21 cellular contexts compared by ENCODE assay signal in genomic region chr7:86950360-86950759, GRCh38.
DNase-seq lines count a peak whose midpoint lies in the region; ATAC-seq, FAIRE-seq and TF ChIP-seq lines count a peak whose summit lies in the region.
"Had no signal": no experiment of that assay in that cellular context is flagged by ENCODE, and none has a peak within 500 bp of the region (broad histone marks: within the 10 kb centered on the region; RNA-seq: fewer than 3 reads in every experiment).

No MANE protein-coding gene starts in this region.

- TF ChIP-seq POLR2A in GM12891 (IDR thresholded peaks at IDR 0.05; ENCODE audit: low read depth, low read length), result no peak
- no peak for TF ChIP-seq POLR2A in H1 (IDR thresholded peaks at IDR 0.05; ENCODE audit: control extremely low read depth in 1 of 2, low read depth in 2 of 2, low read length in 2 of 2)
- TF ChIP-seq POLR2A in spleen (IDR thresholded peaks at IDR 0.05), result no peak

- ATAC-seq in HG03432 (IDR thresholded peaks at IDR 0.05; ENCODE audit: unreplicated experiment), result peak; percentile 18
- ATAC-seq in HG02981 (IDR thresholded peaks at IDR 0.05; ENCODE audit: unreplicated experiment), result no peak
- no peak for ATAC-seq in GM18867 (IDR thresholded peaks at IDR 0.05; ENCODE audit: unreplicated experiment)
- ATAC-seq in GM21526 (IDR thresholded peaks at IDR 0.05; ENCODE audit: low FRiP score, unreplicated experiment), result no peak
- ATAC-seq: heart left ventricle, natural killer cell, pancreas had no signal

- no peak for TF ChIP-seq EP300 in H1 (IDR thresholded peaks at IDR 0.05; ENCODE audit: borderline replicate concordance in 1 of 2, low read depth in 2 of 2, low read length in 2 of 2)

- POLR2A ChIA-PET in H1 (lab: Charles Lee; ENCODE audit: partially characterized antibody), result interaction anchor here (1.2 to 1.3 kb wide), 3 partner anchors 12 to 202 kb away, joined by 3 to 5 read pairs (median 4); partner anchors contain the start of gene DMTF1

- H2AK5ac ChIP-seq in H1 (ENCODE audit: low read depth, low read length), result 0 out of 2 replicates have a peak overlapping the region, but pooled peaks have one; percentile 57

- H4K5ac ChIP-seq in H1 (ENCODE audit: insufficient read length, low read depth, low read length), result no peak overlapping the region

- no peaks in the 10 kb centered on the region for H3K36me3 ChIP-seq in H1 (ENCODE audit: control insufficient read depth in 2 of 4, insufficient read depth in 4 of 4, low read length in 3 of 4)
- no peaks in the 10 kb centered on the region for H3K36me3 ChIP-seq in spleen
- H3K36me3 ChIP-seq: heart left ventricle, pancreas, sigmoid colon had no signal

- H4K20me1 ChIP-seq in H1 (replicated peaks in 1 of 2; ENCODE audit: control insufficient read depth in 1 of 2, insufficient read depth in 2 of 2, low read length in 2 of 2), result peaks cover 3 to 5% of the 10 kb centered on the region in 2 experiments

- peak; percentile 31 for FAIRE-seq in GM12891 (lab: Jason Lieb, UNC)
- no peak for FAIRE-seq in H1 (lab: Jason Lieb, UNC)
- FAIRE-seq: GM18507, pancreas had no signal

- H3K4me1 ChIP-seq in H1 (replicated peaks in 1 of 4; ENCODE audit: control insufficient read depth in 3 of 4, insufficient read depth in 4 of 4, low read length in 3 of 4), result peaks cover 0 to 21% (median 4%) of the 10 kb centered on the region in 4 experiments; a peak in 3 of 7 replicates
- peaks cover 0 to 14% (median 0%) of the 10 kb centered on the region in 6 donors for H3K4me1 ChIP-seq in spleen
- H3K4me1 ChIP-seq: pancreas, sigmoid colon had no signal

- H3K23ac ChIP-seq in H1 (ENCODE audit: insufficient read length), result no peak overlapping the region

- 98% methylated on average over 4 of the region's 4 CpGs; no CpG with 5 or more reads in 1 of the 2 experiments for WGBS in H1 (ENCODE audit: extremely low coverage in 1 of 2, insufficient coverage in 1 of 2, insufficient read length in 1 of 2, insufficient replicate concordance in 2 of 2, low coverage in 1 of 2, low lambda C conversion rate in 2 of 2, missing lambda C conversion rate in 1 of 2), 2 experiments
- 73 to 81% (median 78%) methylated on average over 3 to 4 of the region's 4 CpGs for WGBS in spleen, 5 donors

- no peak overlapping the region for H2BK12ac ChIP-seq in H1 (ENCODE audit: low read depth, low read length)

- CTCF ChIA-PET in H1 (lab: Charles Lee; ENCODE audit: partially characterized antibody), result interaction anchor here (0.6 to 1.6 kb wide), 14 partner anchors 10 to 679 kb away, joined by 3 to 15 read pairs (median 4); no protein-coding TSS in a partner anchor

- H3K56ac ChIP-seq in H1 (replicated peaks; ENCODE audit: insufficient read length, low read depth, low read length), result no peak overlapping the region

- H3K27me3 ChIP-seq in H1 (replicated peaks in 1 of 4; ENCODE audit: control insufficient read depth in 3 of 4, extremely low read depth in 1 of 4, insufficient read depth in 3 of 4, low read length in 3 of 4), result no peaks in the 10 kb centered on the region
- H3K27me3 ChIP-seq in spleen (replicated peaks in 1 of 7), result no peaks in the 10 kb centered on the region
- H3K27me3 ChIP-seq: heart left ventricle, pancreas, sigmoid colon had no signal

- intact Hi-C loops in spleen (cut with DNase I; ENCODE audit: low total_unique reads), result no loop called here

- H3K4me2 ChIP-seq in H1 (ENCODE audit: insufficient read depth in 1 of 2, low read depth in 2 of 2, low read length in 2 of 2), result no peak overlapping the region
- H3K4me2 ChIP-seq: SK-N-SH had no signal

- no peak overlapping the region for H2AFZ ChIP-seq in H1 (ENCODE audit: low read length)

- H3K14ac ChIP-seq in H1 (ENCODE audit: insufficient read length), result no peak overlapping the region

- H3K79me1 ChIP-seq in H1 (ENCODE audit: low read depth, low read length), result peaks cover 6% of the 10 kb centered on the region

- H3K4me3 ChIP-seq in H1 (ENCODE audit: extremely low read depth in 1 of 4, insufficient read depth in 2 of 4, low read depth in 3 of 4, low read length in 4 of 4), result no peak overlapping the region
- no peak overlapping the region for H3K4me3 ChIP-seq in spleen
- H3K4me3 ChIP-seq: heart left ventricle, pancreas, sigmoid colon had no signal

- peak; percentile 34 to 38; a peak in 3 of 4 replicates for TF ChIP-seq RAD21 in H1 (IDR thresholded peaks at IDR 0.05 in 1 of 2, conservative IDR thresholded peaks at IDR 0.05 in 1 of 2; ENCODE audit: low read depth in 2 of 2, low read length in 2 of 2)

- H3K27ac ChIP-seq in H1 (ENCODE audit: low read depth, low read length) (no peak overlapping the region), spleen (peak overlapping the region in 3 of 8 donors; percentile 62 to 76 (median 71))
- H3K27ac ChIP-seq: heart left ventricle, pancreas, sigmoid colon had no signal

- no peak overlapping the region for H3K9ac ChIP-seq in H1 (replicated peaks in 1 of 4; ENCODE audit: extremely low read depth in 1 of 4, low read depth in 3 of 4, low read length in 3 of 4)
- H3K9ac ChIP-seq: SK-N-SH had no signal

- no peaks in the 10 kb centered on the region for H3K23me2 ChIP-seq in H1 (ENCODE audit: low read depth, low read length)

- no peak overlapping the region for H2BK120ac ChIP-seq in H1 (replicated peaks; ENCODE audit: low read depth, low read length)

- no peak overlapping the region for H4K91ac ChIP-seq in H1 (replicated peaks; ENCODE audit: insufficient read length, low read length)

- DNase-seq in GM12891 (ENCODE audit: insufficient read length, low spot score) (no peak), H1 (ENCODE audit: low read depth in 1 of 2, low spot score in 2 of 2) (no peak), spleen (peak; percentile 80)
- no peak for DNase-seq in stimulated activated CD4-positive, alpha-beta T cell treated with anti-CD3 and anti-CD28 coated beads, Interleukin-15, amount 100 ng/mL, for 24 hours
- DNase-seq: activated CD4-positive, CD25-positive, alpha-beta regulatory T cell treated with anti-CD3 and anti-CD28 coated beads, Interleukin-2, amount 50 U/mL, for 72 hours; activated CD8-positive, alpha-beta memory T cell treated with anti-CD3 and anti-CD28 coated beads for 24 hours; activated naive CD8-positive, alpha-beta T cell treated with anti-CD3 and anti-CD28 coated beads, Interleukin-2, amount 10 ng/mL, durations not matched to agents 7 days and 5 days; Caco-2; natural killer cell; NCI-H1694 treated with DMSO at 0.1 percent for 48 hours; NCI-H345; SK-N-SH; T-helper 9 cell had no signal

- H3K9me3 ChIP-seq in H1 (ENCODE audit: insufficient read depth in 2 of 2, low read depth in 1 of 2, low read length in 1 of 2) (no peaks in the 10 kb centered on the region), spleen (no peaks in the 10 kb centered on the region)
- H3K9me3 ChIP-seq: Caco-2, heart left ventricle, pancreas, sigmoid colon, SK-N-SH had no signal

- H3K4ac ChIP-seq in H1 (replicated peaks; ENCODE audit: insufficient read length, low read depth, low read length), result no peak overlapping the region

- H4K8ac ChIP-seq in H1 (ENCODE audit: extremely low read depth, insufficient read depth, low read length), result no peak overlapping the region

- no peak overlapping the region for H3K18ac ChIP-seq in H1 (ENCODE audit: extremely low read depth, low read length)

- peaks cover 0 to 18% of the 10 kb centered on the region in 2 experiments; a peak in 1 of 4 replicates for H3K79me2 ChIP-seq in H1 (ENCODE audit: control insufficient read depth in 1 of 2, insufficient read depth in 2 of 2, low read length in 2 of 2)

- H2BK15ac ChIP-seq in H1 (ENCODE audit: low read length), result no peak overlapping the region

- no peak overlapping the region for H2BK5ac ChIP-seq in H1 (ENCODE audit: low read depth, low read length)

- H2BK20ac ChIP-seq in H1 (ENCODE audit: low read length), result no peak overlapping the region

- TF ChIP-seq CTCF in H1 (IDR thresholded peaks at IDR 0.05; ENCODE audit: control extremely low read depth in 1 of 3, insufficient read depth in 1 of 3, low read depth in 1 of 3, low read length in 3 of 3) (peak in 2 of 3 experiments; percentile 6 to 17; a peak in 1 of 4 replicates), spleen (IDR thresholded peaks at IDR 0.05 in 8 of 11, conservative IDR thresholded peaks at IDR 0.05 in 3 of 11) (no peak)

TF ChIP-seq in GM12891, 5 proteins besides CTCF, POLR2A, EP300 and RAD21:
- TF ChIP-seq POLR2AphosphoS5 (IDR thresholded peaks at IDR 0.05; ENCODE audit: low read depth, low read length) (no peak), POU2F2 (IDR thresholded peaks at IDR 0.05; ENCODE audit: low read depth, low read length) (no peak), TAF1 (IDR thresholded peaks at IDR 0.05; ENCODE audit: low read depth, low read length) (no peak), PAX5 (IDR thresholded peaks at IDR 0.05; ENCODE audit: insufficient read depth, low read length, severe bottlenecking) (no peak), SPI1 (IDR thresholded peaks at IDR 0.05; ENCODE audit: low read depth, low read length) (no peak)

TF ChIP-seq in H1, 55 proteins besides CTCF, POLR2A, EP300 and RAD21:
- TF ChIP-seq GTF2F1 (IDR thresholded peaks at IDR 0.05; ENCODE audit: borderline replicate concordance, low read depth, low read length) (no peak), HDAC6 (IDR thresholded peaks at IDR 0.05; ENCODE audit: low read depth, low read length) (no peak), KDM4A (IDR thresholded peaks at IDR 0.05; ENCODE audit: low read depth, low read length, severe bottlenecking) (no peak), E2F6 (IDR thresholded peaks at IDR 0.05) (no peak), TEAD4 (IDR thresholded peaks at IDR 0.05; ENCODE audit: low read depth, low read length) (no peak)

Comparison
In these comparisons a context has a peak if more than half of its experiments do, and no peak if none do; other contexts are left out.
1. CTCF ChIP-seq: peak in H1 (2 of 3); none in spleen (0 of 11).